10 cellular contexts compared by ENCODE assay signal in the genomic region with DNA sequence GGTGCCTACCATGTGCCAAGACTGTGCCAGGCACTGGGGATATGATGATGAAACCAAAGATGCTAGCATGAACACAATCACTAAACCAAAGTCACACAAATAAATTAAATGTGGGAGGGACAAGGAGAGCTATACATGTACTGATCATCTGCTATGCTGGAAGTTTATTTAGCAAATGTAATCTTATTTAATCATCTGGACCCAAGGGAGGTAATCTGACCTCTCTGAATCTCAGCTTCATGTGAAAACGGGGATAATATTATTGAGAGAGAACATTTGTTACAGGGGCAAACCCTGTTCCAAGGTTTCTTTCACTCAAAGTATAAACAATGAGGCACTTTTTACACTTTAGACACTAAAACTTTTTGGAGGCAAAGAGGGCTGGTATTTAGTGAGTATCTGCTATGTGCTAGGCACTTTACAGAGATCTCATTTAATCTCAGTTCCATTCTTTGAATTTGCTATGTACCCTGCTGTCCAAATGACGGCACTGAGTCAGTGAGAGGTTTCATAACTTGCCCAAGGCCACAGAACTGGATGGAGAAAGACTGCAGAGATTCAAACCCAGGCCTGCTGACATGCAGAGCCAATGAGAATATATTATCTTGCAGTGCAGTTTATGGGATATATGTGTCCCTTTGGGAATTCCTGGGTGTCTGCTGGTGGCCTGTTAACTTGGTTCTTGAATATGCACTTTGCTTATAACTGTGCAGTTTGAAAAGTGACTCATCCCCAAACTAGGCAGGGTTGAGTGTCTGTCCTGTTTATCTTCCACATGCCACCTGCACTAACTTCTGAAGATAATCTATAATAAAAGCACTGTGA. TPM values are rescaled to one million over a fixed set of nuclear protein-coding genes. Genes with fewer than 3 reads are reported as not detected.
DNase-seq lines count a peak whose midpoint lies in the region; ATAC-seq and TF ChIP-seq lines count a peak whose summit lies in the region.
"Had no signal": no experiment of that assay in that cellular context is flagged by ENCODE, and none has a peak within 500 bp of the region (broad histone marks: within the 10 kb centered on the region; RNA-seq: fewer than 3 reads in every experiment).

No MANE protein-coding gene starts in this region.

- peaks cover 11% of the 10 kb centered on the region for H3K4me1 Mint-ChIP-seq in T-helper 17 cell

- H3K4me3 ChIP-seq in DOHH2 (ENCODE audit: low read length) (peak overlapping the region; percentile 41), GM23248 (no peak overlapping the region), liver (ENCODE audit: low read depth in 1 of 3, low read length in 3 of 3) (no peak overlapping the region)

- no peaks in the 10 kb centered on the region for H3K27me3 Mint-ChIP-seq in T-helper 17 cell

- H3K36me3 Mint-ChIP-seq in T-helper 17 cell (ENCODE audit: low read depth): no peaks in the 10 kb centered on the region

- H3K4me2 ChIP-seq in DOHH2 (ENCODE audit: low read length): peak overlapping the region; percentile 59
- H3K4me2 ChIP-seq in GM23248 (ENCODE audit: unreplicated experiment): peak overlapping the region; percentile 46

- in situ Hi-C loops in GM23248 (cut with MboI): no loop called here

- peaks cover 10% of the 10 kb centered on the region for H3K36me3 ChIP-seq in DOHH2 (ENCODE audit: control insufficient read depth, low read length)
- no peaks in the 10 kb centered on the region for H3K36me3 ChIP-seq in GM23248 (ENCODE audit: low read depth)
- H3K36me3 ChIP-seq in liver (ENCODE audit: control insufficient read depth in 4 of 4, insufficient read depth in 3 of 4, low read depth in 1 of 4, low read length in 3 of 4): no peaks in the 10 kb centered on the region

- H3K9me3 ChIP-seq in DOHH2 (ENCODE audit: control insufficient read depth, insufficient read depth, low read length) (no peaks in the 10 kb centered on the region), GM23248 (ENCODE audit: low read depth) (no peaks in the 10 kb centered on the region), T-helper 17 cell (ENCODE audit: control insufficient read depth, low read length, poor library complexity, severe bottlenecking) (no peaks in the 10 kb centered on the region), liver (ENCODE audit: control insufficient read depth in 4 of 4, low read length in 3 of 4) (no peaks in the 10 kb centered on the region)

- H3K27ac ChIP-seq in DOHH2 (ENCODE audit: low read depth, low read length) (peak overlapping the region; percentile 55), GM23248 (peak overlapping the region; percentile 93), liver (ENCODE audit: low read depth in 1 of 2, low read length in 2 of 2) (peak overlapping the region; percentile 15 to 28)

- peaks cover 22% of the 10 kb centered on the region for H3K79me2 ChIP-seq in DOHH2 (ENCODE audit: control insufficient read depth, low read length)
- H3K79me2 ChIP-seq in GM23248 (ENCODE audit: insufficient read depth): peaks cover 11% of the 10 kb centered on the region

- H3K9me2 ChIP-seq in DOHH2 (replicated peaks; ENCODE audit: control insufficient read depth, low read length) (no peaks in the 10 kb centered on the region), GM23248 (ENCODE audit: insufficient read depth) (no peaks in the 10 kb centered on the region)

- H3K9ac ChIP-seq in GM23248 (no peak overlapping the region), liver (ENCODE audit: low read depth in 1 of 2, low read length in 2 of 2) (no peak overlapping the region)

- H3K27me3 ChIP-seq in DOHH2 (ENCODE audit: control insufficient read depth, low read length) (no peaks in the 10 kb centered on the region), GM23248 (replicated peaks; ENCODE audit: insufficient read depth) (no peaks in the 10 kb centered on the region), liver (ENCODE audit: control insufficient read depth in 4 of 4, insufficient read depth in 4 of 4, low read length in 3 of 4) (no peaks in the 10 kb centered on the region)

- 13 to 16% methylated on average over 2 of the region's 2 CpGs for WGBS in GM23248 (ENCODE audit: low coverage in 1 of 2, low lambda C conversion rate in 2 of 2, missing lambda C conversion rate in 2 of 2), 2 experiments
- 55% methylated on average over 2 of the region's 2 CpGs for WGBS in liver

- no peak overlapping the region for H3K4me3 Mint-ChIP-seq in T-helper 17 cell

- H3F3A ChIP-seq in DOHH2 (ENCODE audit: control insufficient read depth, insufficient read depth) (peaks cover 19% of the 10 kb centered on the region), GM23248 (ENCODE audit: insufficient read depth) (peaks cover 52% of the 10 kb centered on the region)

- H3K4me1 ChIP-seq in DOHH2 (ENCODE audit: control insufficient read depth, low read length) (peaks cover 62% of the 10 kb centered on the region), GM23248 (ENCODE audit: insufficient read depth) (peaks cover 36% of the 10 kb centered on the region), liver (ENCODE audit: control insufficient read depth in 4 of 4, insufficient read depth in 4 of 4, low read length in 3 of 4) (peaks cover 0 to 17% (median 4%) of the 10 kb centered on the region in 4 donors)

- DNase-seq in GM23248 (peak; percentile 81), T-helper 17 cell (no peak), hippocampal formation (lab: John Stamatoyannopoulos, UW) (no peak), NCI-H146 (lab: John Stamatoyannopoulos, UW) (no peak), activated gamma-delta T cell treated with Interleukin-2 at 50 U/mL for 16 hours (no peak), left lobe of liver (ENCODE audit: low spot score) (no peak)
- DNase-seq: kidney, NCI-H1105 had no signal

- H4K20me1 ChIP-seq in DOHH2 (ENCODE audit: control insufficient read depth, insufficient read depth, low read depth, low read length) (peaks cover 8% of the 10 kb centered on the region), GM23248 (ENCODE audit: insufficient read depth) (no peaks in the 10 kb centered on the region)

- TF ChIP-seq RAD21 in liver (IDR thresholded peaks at IDR 0.05): no peak

- no peak for ATAC-seq in T-helper 17 cell
- no peak for ATAC-seq in left lobe of liver

- no peak for TF ChIP-seq CTCF in DOHH2 (IDR thresholded peaks at IDR 0.05; ENCODE audit: low read depth, low read length, poor library complexity, severe bottlenecking)
- no peak for TF ChIP-seq CTCF in liver (IDR thresholded peaks at IDR 0.05; ENCODE audit: low read depth, low read length, missing input control)

- no peak overlapping the region for H2AFZ ChIP-seq in GM23248

- H3K27ac Mint-ChIP-seq in T-helper 17 cell: peak overlapping the region; percentile 29

TF ChIP-seq in liver, 16 proteins besides CTCF, POLR2A, EP300 and RAD21:
- TF ChIP-seq FOXA2 (IDR thresholded peaks at IDR 0.05): no peak
- TF ChIP-seq, protein P1, sequence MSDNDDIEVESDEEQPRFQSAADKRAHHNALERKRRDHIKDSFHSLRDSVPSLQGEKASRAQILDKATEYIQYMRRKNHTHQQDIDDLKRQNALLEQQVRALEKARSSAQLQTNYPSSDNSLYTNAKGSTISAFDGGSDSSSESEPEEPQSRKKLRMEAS (IDR thresholded peaks at IDR 0.05): no peak
- no peak for TF ChIP-seq GABPA (IDR thresholded peaks at IDR 0.05 in 1 of 2, conservative IDR thresholded peaks at IDR 0.05 in 1 of 2)
- TF ChIP-seq YY1 (IDR thresholded peaks at IDR 0.05): no peak
- TF ChIP-seq JUND (IDR thresholded peaks at IDR 0.05): peak in 1 of 2 donors; percentile 30

RNA-seq across cellular contexts. Expression of a gene that starts 3.3 kb away (rescaled TPM):
- total RNA-seq in GM23248 (2014; rRNA removed; shearing (Covaris generic)): 38.8 and 39.9 TPM in 2 replicates
- polyA plus RNA-seq in GM23248 (2016; fragmentation: Nextera tagmentation; extraction: Ambion mirVana): 13.8 and 18.7 TPM in 2 replicates
- 100 to 1,000 TPM; 198 to 207 TPM for total RNA-seq in T-helper 17 cell
- total RNA-seq in liver: 10 to 100 TPM; 31.2 to 61.3 TPM
- polyA plus RNA-seq in liver: 10 to 100 TPM; 13.4 to 17.8 TPM
- 28.5 TPM for total RNA-seq in left lobe of liver

Comparison
In these comparisons a context has a peak if more than half of its experiments do, and no peak if none do; other contexts are left out.
1. H3K27ac ChIP-seq: peak in every context shown above with its lines; median percentile 93 in GM23248; 55 in DOHH2; 22 in liver.